In the genomic region with DNA sequence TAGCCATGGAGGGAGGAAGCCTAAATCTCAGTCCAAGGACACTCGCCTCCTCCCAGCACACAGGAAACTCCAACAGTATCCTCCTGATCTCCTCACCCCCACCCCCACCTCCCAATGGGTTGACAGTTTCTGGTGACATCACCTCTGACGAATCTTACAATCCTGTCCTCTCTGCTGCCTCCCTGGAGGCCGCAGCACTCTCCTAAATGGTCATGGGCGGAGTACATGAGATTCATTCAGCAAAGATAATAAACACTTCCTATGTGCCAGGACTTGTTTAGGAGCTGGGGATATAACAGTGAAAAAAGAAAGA, we compare ENCODE assay signal across 2 cellular contexts. TPM values are rescaled to one million over a fixed set of nuclear protein-coding genes. Genes with fewer than 3 reads are reported as not detected.
"Had no signal": no experiment of that assay in that cellular context is flagged by ENCODE, and none has a peak within 500 bp of the region (broad histone marks: within the 10 kb centered on the region; RNA-seq: fewer than 3 reads in every experiment).

No MANE protein-coding gene starts in this region.

RNA-seq across cellular contexts. Expression of a gene that starts 52.8 kb away (rescaled TPM):
- total RNA-seq: progenitor cell of endocrine pancreas had no signal
- polyA plus RNA-seq: neural cell had no signal
